In the genomic region with DNA sequence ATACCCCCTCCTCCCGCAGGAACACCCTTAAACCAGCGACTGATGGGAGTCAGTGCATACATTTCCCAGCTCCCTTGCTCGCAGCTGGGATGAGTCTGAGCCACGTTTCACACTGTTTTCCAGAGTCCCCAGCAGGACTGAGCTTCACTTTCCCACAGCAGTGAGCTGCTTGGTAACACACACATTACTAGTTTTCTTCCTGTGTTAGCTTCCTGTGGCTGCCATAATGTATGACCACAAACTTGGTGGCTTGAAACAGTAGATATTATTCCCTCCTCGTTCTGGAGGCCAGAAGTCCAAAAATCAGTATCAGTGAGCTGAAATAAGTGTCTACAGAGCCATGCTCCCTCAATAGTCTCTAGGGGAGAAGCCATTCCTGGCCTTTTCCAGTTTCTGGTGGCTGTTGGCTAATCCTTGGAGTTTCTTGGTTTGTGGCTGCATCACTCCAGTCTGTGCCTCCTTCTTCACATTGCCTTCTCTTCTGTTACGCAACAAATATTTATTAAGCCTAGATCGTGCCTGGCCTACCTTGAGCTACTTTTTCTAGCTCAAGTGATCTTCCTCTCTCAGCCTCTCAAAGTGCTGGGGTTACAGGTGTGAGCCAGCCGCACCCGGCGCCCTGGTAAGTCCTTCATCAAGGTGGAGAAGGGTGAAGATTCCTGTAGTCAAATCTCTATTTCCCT, we compare ENCODE assay signal across 26 cellular contexts. TPM values are rescaled to one million over a fixed set of nuclear protein-coding genes. Genes with fewer than 3 reads are reported as not detected.
DNase-seq lines count a peak whose midpoint lies in the region; ATAC-seq and TF ChIP-seq lines count a peak whose summit lies in the region.
"Had no signal": no experiment of that assay in that cellular context is flagged by ENCODE, and none has a peak within 500 bp of the region (broad histone marks: within the 10 kb centered on the region; RNA-seq: fewer than 3 reads in every experiment).

No MANE protein-coding gene starts in this region.

- DNase-seq in activated T-cell treated with anti-CD3 and anti-CD28 coated beads, Interleukin-2, amount 50 U/mL, for 72 hours: no peak
- DNase-seq in activated T-cell treated with anti-CD3 and anti-CD28 coated beads, Interleukin-2, amount 50 U/mL, for 24 hours: no peak
- no peak for DNase-seq in central memory CD8-positive, alpha-beta T cell (ENCODE audit: low spot score in 2 of 2)
- DNase-seq in spleen: no peak
- no peak for DNase-seq in CD1c-positive myeloid dendritic cell (ENCODE audit: extremely low spot score)
- no peak for DNase-seq in stimulated activated CD4-positive, alpha-beta T cell treated with anti-CD3 and anti-CD28 coated beads, Interleukin-12 subunit alpha, Interleukin-12 subunit beta, amount 100 ng/mL, for 4 hours
- no peak for DNase-seq in globus pallidus (ENCODE audit: low spot score)
- DNase-seq: ACHN; activated CD4-positive, alpha-beta T cell treated with anti-CD3 and anti-CD28 coated beads, Interleukin-2, amount 50 U/mL, for 48 hours; C1 segment of cervical spinal cord; cortex of kidney; DMS153; glutamatergic neuron; MG63; NCI-H1436; NCI-H524; NK-92 treated with Interleukin-12 subunit alpha and Interleukin-12 subunit beta, amount 100 ng/mL, for 24 hours; right cardiac atrium; SJCRH30; stimulated activated CD8-positive, alpha-beta memory T cell treated with anti-CD3 and anti-CD28 coated beads, Interleukin-4, amount 100 ng/mL, for 48 hours; uterus had no signal

- no peaks in the 10 kb centered on the region for H3K27me3 Mint-ChIP-seq in activated T-cell treated with anti-CD3 and anti-CD28 coated beads, Interleukin-2, amount 50 U/mL, for 72 hours (ENCODE audit: low read depth)
- H3K27me3 Mint-ChIP-seq in activated T-cell treated with anti-CD3 and anti-CD28 coated beads, Interleukin-2, amount 50 U/mL, for 24 hours: no peaks in the 10 kb centered on the region
- no peaks in the 10 kb centered on the region for H3K27me3 Mint-ChIP-seq in central memory CD8-positive, alpha-beta T cell

- peaks cover 13 to 21% of the 10 kb centered on the region in 2 donors for H3K36me3 Mint-ChIP-seq in activated T-cell treated with anti-CD3 and anti-CD28 coated beads, Interleukin-2, amount 50 U/mL, for 72 hours (ENCODE audit: insufficient read depth in 2 of 2)
- no peaks in the 10 kb centered on the region for H3K36me3 Mint-ChIP-seq in activated T-cell treated with anti-CD3 and anti-CD28 coated beads, Interleukin-2, amount 50 U/mL, for 24 hours (ENCODE audit: low read depth)
- peaks cover 7% of the 10 kb centered on the region for H3K36me3 Mint-ChIP-seq in central memory CD8-positive, alpha-beta T cell (ENCODE audit: insufficient read depth)

- no peaks in the 10 kb centered on the region for H3K9me2 ChIP-seq in Loucy (replicated peaks; ENCODE audit: low read depth, low read length)

- peak overlapping the region; percentile 37 for H3K9ac ChIP-seq in Loucy (ENCODE audit: low read depth, low read length, poor library complexity, severe bottlenecking)

- no peak overlapping the region for H3K27ac Mint-ChIP-seq in activated T-cell treated with anti-CD3 and anti-CD28 coated beads, Interleukin-2, amount 50 U/mL, for 72 hours
- no peak overlapping the region for H3K27ac Mint-ChIP-seq in activated T-cell treated with anti-CD3 and anti-CD28 coated beads, Interleukin-2, amount 50 U/mL, for 24 hours
- H3K27ac Mint-ChIP-seq in central memory CD8-positive, alpha-beta T cell (ENCODE audit: low read depth): peak overlapping the region; percentile 84

- peaks cover 11 to 13% of the 10 kb centered on the region in 2 donors for H3K9me3 Mint-ChIP-seq in activated T-cell treated with anti-CD3 and anti-CD28 coated beads, Interleukin-2, amount 50 U/mL, for 72 hours
- H3K9me3 Mint-ChIP-seq in activated T-cell treated with anti-CD3 and anti-CD28 coated beads, Interleukin-2, amount 50 U/mL, for 24 hours: peaks cover 16% of the 10 kb centered on the region
- H3K9me3 Mint-ChIP-seq in central memory CD8-positive, alpha-beta T cell: peaks cover 9% of the 10 kb centered on the region

- H3K9me3 ChIP-seq in Loucy (ENCODE audit: insufficient read depth, low read depth, low read length) (0 out of 2 replicates have a peak, but pooled peaks cover 5% of the 10 kb centered on the region), spleen (peaks cover 0 to 12% (median 8%) of the 10 kb centered on the region in 8 donors)
- H3K9me3 ChIP-seq: MG63, pancreas, SJCRH30, suprapubic skin, uterus had no signal

- WGBS in spleen, 5 donors: 64 to 73% (median 71%) methylated on average over 10 of the region's 10 CpGs

- intact Hi-C loops in spleen (cut with DNase I; ENCODE audit: low total_unique reads): loop anchor here (10.0 kb wide), 1 partner anchor 85 kb away; no protein-coding TSS in a partner anchor

- no peaks in the 10 kb centered on the region for H3F3A ChIP-seq in Loucy (ENCODE audit: low read depth)

- no peak for TF ChIP-seq POLR2A in spleen (IDR thresholded peaks at IDR 0.05)

- H3K4me3 Mint-ChIP-seq in activated T-cell treated with anti-CD3 and anti-CD28 coated beads, Interleukin-2, amount 50 U/mL, for 72 hours: peak overlapping the region; percentile 29 to 42
- H3K4me3 Mint-ChIP-seq in activated T-cell treated with anti-CD3 and anti-CD28 coated beads, Interleukin-2, amount 50 U/mL, for 24 hours: no peak overlapping the region
- H3K4me3 Mint-ChIP-seq in central memory CD8-positive, alpha-beta T cell: peak overlapping the region; percentile 72

- H3K4me1 ChIP-seq in Loucy (ENCODE audit: insufficient read depth, low read length, poor library complexity, severe bottlenecking) (peaks cover 52% of the 10 kb centered on the region), spleen (peaks cover 0 to 53% (median 37%) of the 10 kb centered on the region in 6 donors)
- H3K4me1 ChIP-seq: pancreas, SJCRH30, suprapubic skin, uterus had no signal

- H3K27ac ChIP-seq in spleen: peak overlapping the region in 5 of 8 donors; percentile 23 to 76 (median 50)
- H3K27ac ChIP-seq: pancreas, SJCRH30, suprapubic skin, uterus had no signal

- H3K4me3 ChIP-seq in Loucy (ENCODE audit: low read length, poor library complexity, severe bottlenecking) (peak overlapping the region; percentile 51), spleen (peak overlapping the region in 1 of 8 donors; percentile 22)
- H3K4me3 ChIP-seq: MG63, pancreas, SJCRH30, suprapubic skin, uterus had no signal

- peaks cover 72% of the 10 kb centered on the region for H3K4me1 Mint-ChIP-seq in activated T-cell treated with anti-CD3 and anti-CD28 coated beads, Interleukin-2, amount 50 U/mL, for 72 hours (ENCODE audit: low read depth)
- H3K4me1 Mint-ChIP-seq in activated T-cell treated with anti-CD3 and anti-CD28 coated beads, Interleukin-2, amount 50 U/mL, for 24 hours (ENCODE audit: low read depth): peaks cover 57% of the 10 kb centered on the region
- peaks cover 81% of the 10 kb centered on the region for H3K4me1 Mint-ChIP-seq in central memory CD8-positive, alpha-beta T cell

- H2AFZ ChIP-seq in Loucy (ENCODE audit: low read length): peak overlapping the region; percentile 76

- ATAC-seq in activated T-cell treated with anti-CD3 and anti-CD28 coated beads, Interleukin-2, amount 50 U/mL, for 72 hours (replicated peaks in 1 of 2): no peak
- peak; percentile 52 for ATAC-seq in central memory CD8-positive, alpha-beta T cell (replicated peaks; ENCODE audit: extremely low read depth, poor library complexity, severe bottlenecking)
- ATAC-seq: Panc1, pancreas, right cardiac atrium had no signal

- H3K79me2 ChIP-seq in Loucy (ENCODE audit: insufficient read depth, low read length): no peaks in the 10 kb centered on the region

- no peaks in the 10 kb centered on the region for H4K20me1 ChIP-seq in Loucy (ENCODE audit: insufficient read depth, low read length, poor library complexity, severe bottlenecking)

- H3K27me3 ChIP-seq in Loucy (ENCODE audit: insufficient read depth, low read length, poor library complexity, severe bottlenecking) (no peaks in the 10 kb centered on the region), spleen (replicated peaks in 1 of 7) (no peaks in the 10 kb centered on the region)
- H3K27me3 ChIP-seq: pancreas, SJCRH30, uterus had no signal

- no peaks in the 10 kb centered on the region for H3K36me3 ChIP-seq in Loucy (ENCODE audit: insufficient read depth, low read length)
- no peaks in the 10 kb centered on the region for H3K36me3 ChIP-seq in spleen
- H3K36me3 ChIP-seq: MG63, pancreas, SJCRH30, suprapubic skin, uterus had no signal

- TF ChIP-seq CTCF in Loucy (conservative IDR thresholded peaks at IDR 0.05; ENCODE audit: low read length) (no peak), spleen (IDR thresholded peaks at IDR 0.05 in 8 of 11, conservative IDR thresholded peaks at IDR 0.05 in 3 of 11) (no peak)

- peak overlapping the region; percentile 67 for H3K4me2 ChIP-seq in Loucy (ENCODE audit: low read depth, low read length, poor library complexity, severe bottlenecking)

RNA-seq across cellular contexts. Expression of a gene that starts 26.2 kb away (rescaled TPM):
- total RNA-seq in activated T-cell treated with anti-CD3 and anti-CD28 coated beads, Interleukin-2, amount 50 U/mL, for 72 hours: 100 to 1,000 TPM; 101 to 114 TPM
- total RNA-seq in spleen: 10 to 100 TPM; 42.4 to 72.6 (median 51.4) TPM
- 10 to 100 TPM; 30.3 to 57.5 (median 42.0) TPM for polyA plus RNA-seq in spleen
- total RNA-seq: G401, SJCRH30 had no signal
